Comparison of ENCODE assay signal across 25 cellular contexts in genomic region chr10:68367121-68367520, GRCh38.
"Had no signal": no experiment of that assay in that cellular context is flagged by ENCODE, and none has a peak within 500 bp of the region (broad histone marks: within the 10 kb centered on the region; RNA-seq: fewer than 3 reads in every experiment).

No MANE protein-coding gene starts in this region.

- H3K9me3 Mint-ChIP-seq: effector memory CD8-positive, alpha-beta T cell had no signal

- H3K4me3 ChIP-seq: esophagus squamous epithelium, left lung, prostate gland, sigmoid colon, skin epidermis, suprapubic skin, transverse colon, upper lobe of right lung, uterus had no signal

- ATAC-seq: effector memory CD8-positive, alpha-beta T cell; left lung; naive thymus-derived CD4-positive, alpha-beta T cell; right cardiac atrium; stimulated activated naive CD8-positive, alpha-beta T cell treated with anti-CD3 and anti-CD28 coated beads, Interleukin-15, amount 100 ng/mL, for 72 hours; upper lobe of right lung had no signal

- H3K4me3 Mint-ChIP-seq: effector memory CD8-positive, alpha-beta T cell; immature natural killer cell; naive thymus-derived CD4-positive, alpha-beta T cell; nephron; stimulated activated naive CD8-positive, alpha-beta T cell treated with anti-CD3 and anti-CD28 coated beads, Interleukin-15, amount 100 ng/mL, for 72 hours had no signal

- DNase-seq: cortex of kidney; effector memory CD8-positive, alpha-beta T cell; erythroblast; esophagus squamous epithelium; hypothalamus; immature natural killer cell; left lung; mesenchymal stem cell; midbrain; naive thymus-derived CD4-positive, alpha-beta T cell; nucleus accumbens; right cardiac atrium; sigmoid colon; stimulated activated CD4-positive, alpha-beta T cell treated with anti-CD3 and anti-CD28 coated beads, Interleukin-15, amount 100 ng/mL, for 24 hours; stimulated activated CD4-positive, alpha-beta T cell treated with anti-CD3 and anti-CD28 coated beads, Interleukin-2, amount 100 ng/mL, for 48 hours; stimulated activated CD8-positive, alpha-beta memory T cell treated with anti-CD3 and anti-CD28 coated beads, Interleukin-4, amount 100 ng/mL, for 48 hours; stimulated activated naive CD4-positive, alpha-beta T cell; stimulated activated naive CD8-positive, alpha-beta T cell treated with anti-CD3 and anti-CD28 coated beads, Interleukin-15, amount 100 ng/mL, for 72 hours; transverse colon; upper lobe of right lung; uterus had no signal

- H3K4me1 Mint-ChIP-seq: immature natural killer cell, nephron had no signal

- H3K27ac Mint-ChIP-seq: effector memory CD8-positive, alpha-beta T cell; immature natural killer cell; nephron; stimulated activated naive CD8-positive, alpha-beta T cell treated with anti-CD3 and anti-CD28 coated beads, Interleukin-15, amount 100 ng/mL, for 72 hours had no signal

- H3K27me3 Mint-ChIP-seq: effector memory CD8-positive, alpha-beta T cell; naive thymus-derived CD4-positive, alpha-beta T cell; stimulated activated naive CD8-positive, alpha-beta T cell treated with anti-CD3 and anti-CD28 coated beads, Interleukin-15, amount 100 ng/mL, for 72 hours had no signal
